8 cellular contexts compared by ENCODE assay signal in the genomic region with DNA sequence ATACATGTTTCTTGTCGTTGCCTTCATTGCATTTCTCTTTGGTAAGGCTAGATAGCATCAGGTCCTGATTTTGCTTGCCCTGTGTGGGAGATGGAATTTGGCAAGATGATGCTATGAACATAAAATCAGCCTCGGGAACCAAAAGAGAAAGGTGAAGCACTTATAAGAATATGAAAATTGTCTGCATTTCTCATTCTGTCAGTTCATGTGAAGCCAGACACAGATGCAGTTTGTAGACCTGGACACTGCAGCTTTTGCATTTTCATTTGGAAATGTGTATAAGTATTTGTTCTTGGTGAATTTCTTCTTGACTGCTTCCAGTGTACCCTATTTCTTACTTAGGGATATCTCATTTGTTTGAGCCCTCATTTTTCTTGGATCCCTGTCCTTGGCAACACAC. TPM values are rescaled to one million over a fixed set of nuclear protein-coding genes. Genes with fewer than 3 reads are reported as not detected.
DNase-seq lines count a peak whose midpoint lies in the region; ATAC-seq and TF ChIP-seq lines count a peak whose summit lies in the region.

No MANE protein-coding gene starts in this region.

- CTCF ChIA-PET in A673 (lab: Charles Lee) (no interaction called here), IMR-90 (lab: Yijun Ruan, JAX) (no interaction called here)

- no peak for ATAC-seq in IMR-90 (ENCODE audit: low read depth)
- ATAC-seq in GM18868 (IDR thresholded peaks at IDR 0.05; ENCODE audit: unreplicated experiment) = no peak
- no peak for ATAC-seq in GM21786 (IDR thresholded peaks at IDR 0.05; ENCODE audit: unreplicated experiment)

- H4K20me1 ChIP-seq in IMR-90 (ENCODE audit: insufficient read depth, low read length) = peaks cover 59% of the 10 kb centered on the region

- H3K4me1 ChIP-seq in A673 (ENCODE audit: insufficient read depth, low read length, poor library complexity, severe bottlenecking) (peaks cover 20% of the 10 kb centered on the region), IMR-90 (ENCODE audit: control insufficient read depth, insufficient read depth, low read length) (peaks cover 2% of the 10 kb centered on the region), mucosa of stomach (ENCODE audit: control insufficient read depth, insufficient read depth, low read length) (peaks cover 6% of the 10 kb centered on the region)

- H3K36me3 ChIP-seq in A673 (ENCODE audit: insufficient read depth, low read length, poor library complexity, severe bottlenecking) (peaks cover 4% of the 10 kb centered on the region), IMR-90 (ENCODE audit: control insufficient read depth, insufficient read depth, low read length) (no peaks in the 10 kb centered on the region; the same call in 1 of the 2 replicates), mucosa of stomach (ENCODE audit: control insufficient read depth, insufficient read depth, low read length) (no peaks in the 10 kb centered on the region)

- H2AK9ac ChIP-seq in IMR-90 (replicated peaks; ENCODE audit: low read depth, low read length, poor library complexity) = peak overlapping the region; percentile 99

- peak overlapping the region; percentile 91 for H3K4me3 Mint-ChIP-seq in chondrocyte (ENCODE audit: unreplicated experiment)

- peak overlapping the region; percentile 69 for H3K23ac ChIP-seq in IMR-90 (ENCODE audit: low read depth, low read length)

- H3K9me3 ChIP-seq in A673 (ENCODE audit: low read depth, low read length, poor library complexity, severe bottlenecking) (no peaks in the 10 kb centered on the region), IMR-90 (ENCODE audit: control insufficient read depth, insufficient read depth, low read length) (no peaks in the 10 kb centered on the region), mucosa of stomach (ENCODE audit: control insufficient read depth, low read length) (no peaks in the 10 kb centered on the region)

- in situ Hi-C loops in IMR-90 (cut with MboI; ENCODE audit: low sequenced_read_pairs) = no loop called here

- peak overlapping the region; percentile 99 for H3K27ac Mint-ChIP-seq in chondrocyte (ENCODE audit: unreplicated experiment)

- TF ChIP-seq RAD21 in IMR-90 (IDR thresholded peaks at IDR 0.05; ENCODE audit: low read length) = no peak

- BruUV-seq in A673 (replicated peaks; lab: Mats Ljungman, UMichigan) = TSS peak; percentile 49
- TSS peak; percentile 42 for BruUV-seq in IMR-90 (replicated peaks; lab: Mats Ljungman, UMichigan)

- intact Hi-C loops in A673 (cut with micrococcal nuclease; ENCODE audit: unreplicated experiment) (no loop called here), IMR-90 (cut with micrococcal nuclease) (loop anchor here (10.0 kb wide), 1 partner anchor 672 kb away; a partner anchor contains a TSS)

- H3K9ac ChIP-seq in IMR-90 (ENCODE audit: low read depth, low read length) (peak overlapping the region; percentile 92), mucosa of stomach (ENCODE audit: low read length) (peak overlapping the region; percentile 91)

- no peak overlapping the region for H4K8ac ChIP-seq in IMR-90 (ENCODE audit: low read depth in 2 of 2, low read length in 2 of 2)

- H3K4me3 ChIP-seq in A673 (ENCODE audit: low read depth, low read length, poor library complexity, severe bottlenecking) (peak overlapping the region; percentile 91), IMR-90 (ENCODE audit: insufficient read depth, low read depth, low read length) (peak overlapping the region; percentile 79), mucosa of stomach (ENCODE audit: low read length) (peak overlapping the region; percentile 73)

- WGBS in IMR-90 (ENCODE audit: extremely low coverage in 2 of 2, insufficient read length in 1 of 2), 2 experiments = no CpG with 5 or more reads among the region's 2 CpGs

- no peak for DNase-seq in A673 (ENCODE audit: low spot score)
- no peak for DNase-seq in IMR-90
- DNase-seq in chondrocyte (ENCODE audit: low spot score) = no peak
- DNase-seq in NCI-H187 treated with DMSO at 0.1 percent for 48 hours (lab: John Stamatoyannopoulos, UW) = no peak
- DNase-seq in NCI-H510A treated with DMSO at 0.1 percent for 48 hours (lab: John Stamatoyannopoulos, UW) = no peak

- H3K27me3 Mint-ChIP-seq in chondrocyte (ENCODE audit: low read depth) = no peaks in the 10 kb centered on the region

- H2BK20ac ChIP-seq in IMR-90 (ENCODE audit: low read depth, low read length) = no peak overlapping the region

- H3K79me1 ChIP-seq in IMR-90 (ENCODE audit: low read depth in 1 of 2, low read length in 2 of 2) = peaks cover 0 to 12% of the 10 kb centered on the region in 2 experiments; a peak in 2 of 4 replicates

- no peak overlapping the region for H2BK120ac ChIP-seq in IMR-90 (ENCODE audit: low read depth, low read length)

- H3K27ac ChIP-seq in A673 (ENCODE audit: low read depth, low read length, poor library complexity, severe bottlenecking) (peak overlapping the region; percentile 97), IMR-90 (ENCODE audit: insufficient read depth, low read length) (peak overlapping the region; percentile 95)

- H3K4me2 ChIP-seq in IMR-90 (ENCODE audit: low read depth, low read length) = peak overlapping the region; percentile 100

- H3K36me3 Mint-ChIP-seq in chondrocyte (ENCODE audit: low read depth) = no peaks in the 10 kb centered on the region

- no peak overlapping the region for H2AK5ac ChIP-seq in IMR-90 (ENCODE audit: low read depth, low read length)

- H2BK5ac ChIP-seq in IMR-90 (ENCODE audit: low read depth, low read length, poor library complexity, severe bottlenecking) = no peak overlapping the region

- no peaks in the 10 kb centered on the region for H3K9me3 Mint-ChIP-seq in chondrocyte (ENCODE audit: low read depth)

- H2AFZ ChIP-seq in IMR-90 (replicated peaks; ENCODE audit: low read length, poor library complexity) = no peak overlapping the region

- H3K14ac ChIP-seq in IMR-90 (replicated peaks; ENCODE audit: low read depth, low read length) = peak overlapping the region; percentile 82

- H2BK15ac ChIP-seq in IMR-90 (ENCODE audit: low read depth, low read length) = no peak overlapping the region

- no peaks in the 10 kb centered on the region for H3K9me1 ChIP-seq in IMR-90 (ENCODE audit: insufficient read depth, low read length)

- no peak for TF ChIP-seq CTCF in A673 (conservative IDR thresholded peaks at IDR 0.05; ENCODE audit: low read depth, low read length)
- no peak for TF ChIP-seq CTCF in IMR-90 (conservative IDR thresholded peaks at IDR 0.05; ENCODE audit: low read depth, low read length)
- no peak for TF ChIP-seq CTCF in chondrocyte (IDR thresholded peaks at IDR 0.05)

- TF ChIP-seq POLR2A in IMR-90 (IDR thresholded peaks at IDR 0.05; ENCODE audit: low read depth, low read length) = no peak

- H4K5ac ChIP-seq in IMR-90 (ENCODE audit: low read depth, low read length) = no peak overlapping the region

- H3K4ac ChIP-seq in IMR-90 (ENCODE audit: low read depth, low read length) = no peak overlapping the region

- H3K56ac ChIP-seq in IMR-90 (ENCODE audit: extremely low read depth, insufficient read depth, low read length) = peak overlapping the region; percentile 87; the same call in 1 of the 2 replicates

- peaks cover 51% of the 10 kb centered on the region for H3K4me1 Mint-ChIP-seq in chondrocyte (ENCODE audit: low read depth)

- H4K91ac ChIP-seq in IMR-90 (ENCODE audit: insufficient read depth, low read depth, low read length) = no peak overlapping the region

- dilution Hi-C loops in IMR-90 (cut with HindIII; ENCODE audit: low sequenced_read_pairs, unreplicated experiment) = no loop called here

- H3K27me3 ChIP-seq in A673 (replicated peaks; ENCODE audit: insufficient read depth, low read depth, low read length, poor library complexity) (no peaks in the 10 kb centered on the region), IMR-90 (ENCODE audit: control insufficient read depth, insufficient read depth, low read length) (no peaks in the 10 kb centered on the region), mucosa of stomach (ENCODE audit: control insufficient read depth, insufficient read depth, low read length) (no peaks in the 10 kb centered on the region)

- POLR2A ChIA-PET in A673 (lab: Charles Lee; ENCODE audit: low non-redundant PET) (no interaction called here), IMR-90 (lab: Charles Lee; ENCODE audit: unreplicated experiment) (interaction anchor here (0.5 kb wide), 1 partner anchor 23 kb away, joined by 3 read pairs; no protein-coding TSS in a partner anchor)

- no peak overlapping the region for H3K18ac ChIP-seq in IMR-90 (ENCODE audit: low read depth, low read length)

TF ChIP-seq in IMR-90, 13 proteins besides CTCF, POLR2A, EP300 and RAD21 (continues in another document):
- no peak for TF ChIP-seq CEBPB (IDR thresholded peaks at IDR 0.05; ENCODE audit: low read depth, low read length)
- TF ChIP-seq SMC3 (IDR thresholded peaks at IDR 0.05; ENCODE audit: low read depth, low read length) = no peak
- no peak for TF ChIP-seq RFX5 (IDR thresholded peaks at IDR 0.05; ENCODE audit: low read depth, low read length)
- TF ChIP-seq MAFK (IDR thresholded peaks at IDR 0.05; ENCODE audit: low read depth, low read length) = no peak
- TF ChIP-seq FOS (IDR thresholded peaks at IDR 0.05; ENCODE audit: low read depth, low read length) = no peak
- TF ChIP-seq RCOR1 (IDR thresholded peaks at IDR 0.05; ENCODE audit: insufficient replicate concordance, low read length) = no peak
- no peak for TF ChIP-seq MXI1 (IDR thresholded peaks at IDR 0.05; ENCODE audit: borderline replicate concordance, low read depth, low read length)
- TF ChIP-seq, protein P1, sequence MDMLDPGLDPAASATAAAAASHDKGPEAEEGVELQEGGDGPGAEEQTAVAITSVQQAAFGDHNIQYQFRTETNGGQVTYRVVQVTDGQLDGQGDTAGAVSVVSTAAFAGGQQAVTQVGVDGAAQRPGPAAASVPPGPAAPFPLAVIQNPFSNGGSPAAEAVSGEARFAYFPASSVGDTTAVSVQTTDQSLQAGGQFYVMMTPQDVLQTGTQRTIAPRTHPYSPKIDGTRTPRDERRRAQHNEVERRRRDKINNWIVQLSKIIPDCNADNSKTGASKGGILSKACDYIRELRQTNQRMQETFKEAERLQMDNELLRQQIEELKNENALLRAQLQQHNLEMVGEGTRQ (IDR thresholded peaks at IDR 0.05; ENCODE audit: low read depth, low read length) = no peak
- no peak for TF ChIP-seq CHD1 (IDR thresholded peaks at IDR 0.05; ENCODE audit: low read depth, low read length)
- no peak for TF ChIP-seq BHLHE40 (IDR thresholded peaks at IDR 0.05; ENCODE audit: low read depth, low read length)

RNA-seq across cellular contexts. Expression of a gene that starts 1.3 kb away (rescaled TPM):
- total RNA-seq in A673 (2021) = 204 and 224 TPM in 2 replicates
- total RNA-seq in IMR-90 (2012; rRNA removed) = 78.0 and 120 TPM in 2 replicates
- polyA plus RNA-seq in IMR-90 (2012; rRNA removed) = 94.7 and 102 TPM in 2 replicates
- polyA plus RNA-seq in IMR-90 (2012; cell fraction: cytosol; rRNA removed) = 30.9 and 41.8 TPM in 2 replicates
- 13.4 and 58.2 TPM in 2 replicates for polyA plus RNA-seq in IMR-90 (2012; cell fraction: nucleus; rRNA removed; ENCODE audit: low replicate concordance)
- total RNA-seq in chondrocyte = 170 to 201 TPM (median 191 TPM) in 3 replicates

RNA-seq across cellular contexts. Expression of a gene that starts 23.0 kb away (rescaled TPM):
- total RNA-seq in A673 (2021) = 42.2 and 47.7 TPM in 2 replicates
- total RNA-seq in IMR-90 (2012; rRNA removed) = 4.7 and 6.1 TPM in 2 replicates
- polyA plus RNA-seq in IMR-90 (2012; rRNA removed) = 76.6 and 82.4 TPM in 2 replicates
- 18.1 and 18.2 TPM in 2 replicates for polyA plus RNA-seq in IMR-90 (2012; cell fraction: cytosol; rRNA removed)
- polyA plus RNA-seq in IMR-90 (2012; cell fraction: nucleus; rRNA removed; ENCODE audit: low replicate concordance) = 901 and 1,315 TPM in 2 replicates
- 31.4 to 39.3 TPM (median 31.9 TPM) in 3 replicates for total RNA-seq in chondrocyte
